20 cellular contexts compared by ENCODE assay signal in genomic region chr2:51996569-51996917, GRCh38.
"Had no signal": no experiment of that assay in that cellular context is flagged by ENCODE, and none has a peak within 500 bp of the region (broad histone marks: within the 10 kb centered on the region; RNA-seq: fewer than 3 reads in every experiment).

No MANE protein-coding gene starts in this region.

- H3K36me3 ChIP-seq: suprapubic skin, thyroid gland had no signal

- H3K27ac ChIP-seq: hepatocyte, suprapubic skin, thyroid gland had no signal

- H3K27me3 ChIP-seq: hepatocyte, suprapubic skin, thyroid gland had no signal

- H3K79me2 ChIP-seq: hepatocyte had no signal

- ATAC-seq: left colon, left ventricle myocardium superior had no signal

- H3K4me1 ChIP-seq: suprapubic skin, thyroid gland had no signal

- H3K4me3 Mint-ChIP-seq: naive B cell, nephron, type B pancreatic cell had no signal

- H2AFZ ChIP-seq: hepatocyte had no signal

- H3K4me3 ChIP-seq: hepatocyte, lung, suprapubic skin, thyroid gland had no signal

- H3K27me3 Mint-ChIP-seq: naive B cell, type B pancreatic cell had no signal

- H3K4me2 ChIP-seq: hepatocyte had no signal

- H3K4me1 Mint-ChIP-seq: naive B cell had no signal

- H3K9me3 Mint-ChIP-seq: type B pancreatic cell had no signal

- H3K9me3 ChIP-seq: suprapubic skin, thyroid gland had no signal

- DNase-seq: cerebellar nuclear complex; dermis blood vessel endothelial cell; erythroblast; head of caudate nucleus; left colon; left ventricle myocardium superior; mesenchymal stem cell; naive B cell; occipital lobe; posterior cingulate gyrus; small intestine; stimulated activated CD4-positive, alpha-beta T cell treated with anti-CD3 and anti-CD28 coated beads, Interleukin-12 subunit alpha, Interleukin-12 subunit beta, amount 100 ng/mL, for 4 hours; stimulated activated naive CD4-positive, alpha-beta T cell treated with Interleukin-2 at 50 U/mL for 16 hours; thyroid gland had no signal

- FAIRE-seq: small intestine, urothelium cell line had no signal

- H3K36me3 Mint-ChIP-seq: naive B cell, type B pancreatic cell had no signal

- H3K27ac Mint-ChIP-seq: naive B cell, nephron, type B pancreatic cell had no signal
